ENCODE assay signal across 11 cellular contexts in the genomic region with DNA sequence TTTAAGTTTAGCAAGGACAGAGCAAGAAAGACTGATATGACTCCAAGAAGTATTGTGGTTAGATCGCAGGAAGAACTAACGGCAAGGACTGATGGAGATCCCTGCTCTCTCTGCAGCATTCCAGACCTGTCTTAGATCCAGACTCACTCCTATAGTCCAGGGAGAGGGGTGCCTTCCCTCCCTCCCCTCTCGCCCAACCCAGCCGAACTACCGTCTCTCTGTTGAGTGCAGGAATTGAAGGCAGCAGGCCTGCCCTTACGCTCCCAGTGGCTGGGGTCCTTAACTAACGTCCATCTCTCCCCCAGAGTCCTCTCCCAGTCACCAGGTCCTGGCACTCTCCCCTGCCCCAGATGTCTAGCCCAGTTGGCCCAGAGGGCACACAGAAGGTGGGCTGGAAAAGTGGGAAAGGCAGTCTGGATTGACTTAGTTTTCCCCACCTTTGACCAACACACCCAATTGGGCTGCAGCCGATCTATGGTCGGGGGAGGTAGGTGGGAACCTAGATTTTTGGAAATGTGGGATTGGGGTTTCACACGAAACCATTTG. TPM values are rescaled to one million over a fixed set of nuclear protein-coding genes. Genes with fewer than 3 reads are reported as not detected.
A peak's percentile ranks its signal among the peaks of the same experiment; 100 is the strongest.
DNase-seq lines count a peak whose midpoint lies in the region; ATAC-seq and TF ChIP-seq lines count a peak whose summit lies in the region.
"Had no signal": no experiment of that assay in that cellular context is flagged by ENCODE, and none has a peak within 500 bp of the region (broad histone marks: within the 10 kb centered on the region; RNA-seq: fewer than 3 reads in every experiment).

No MANE protein-coding gene starts in this region.

- no peaks in the 10 kb centered on the region for H3K9me3 ChIP-seq in iPS-15b (ENCODE audit: control insufficient read depth, insufficient read depth, low read length)
- H3K9me3 ChIP-seq in smooth muscle cell (replicated peaks; ENCODE audit: low read depth) = no peaks in the 10 kb centered on the region
- no peaks in the 10 kb centered on the region for H3K9me3 ChIP-seq in body of pancreas

- H3K79me2 ChIP-seq in smooth muscle cell (ENCODE audit: low read depth) = peaks cover 12% of the 10 kb centered on the region

- peak; percentile 66 for DNase-seq in NCI-H82 (lab: John Stamatoyannopoulos, UW)
- DNase-seq in NCI-H82 treated with DMSO at 0.1 percent for 48 hours (lab: John Stamatoyannopoulos, UW; ENCODE audit: unreplicated experiment) = no peak
- no peak for DNase-seq in activated B cell treated with CpG ODN at 0.5 μM for 24 hours
- no peak for DNase-seq in smooth muscle cell (lab: John Stamatoyannopoulos, UW; ENCODE audit: unreplicated experiment)
- DNase-seq in medulla oblongata (ENCODE audit: extremely low spot score) = no peak
- no peak for DNase-seq in DMS153 (lab: John Stamatoyannopoulos, UW)
- DNase-seq in body of pancreas = no peak
- DNase-seq: activated CD8-positive, alpha-beta memory T cell treated with anti-CD3 and anti-CD28 coated beads, Interleukin-2, amount 10 ng/mL, durations not matched to agents 7 days and 5 days; NCI-H345; SW 1271 had no signal

- peak overlapping the region; percentile 41 for H3K4me3 Mint-ChIP-seq in activated B cell treated with CpG ODN at 0.5 μM for 24 hours
- H3K4me3 Mint-ChIP-seq: activated CD8-positive, alpha-beta memory T cell treated with anti-CD3 and anti-CD28 coated beads, Interleukin-2, amount 10 ng/mL, durations not matched to agents 7 days and 5 days had no signal

- peaks cover 4% of the 10 kb centered on the region for H3F3A ChIP-seq in smooth muscle cell (ENCODE audit: low read depth)

- ATAC-seq in activated B cell treated with CpG ODN at 0.5 μM for 24 hours (ENCODE audit: low read depth) = no peak
- ATAC-seq in body of pancreas = no peak
- ATAC-seq: activated CD8-positive, alpha-beta memory T cell treated with anti-CD3 and anti-CD28 coated beads, Interleukin-2, amount 10 ng/mL, durations not matched to agents 7 days and 5 days had no signal

- WGBS in smooth muscle cell (ENCODE audit: low lambda C conversion rate) = 30% methylated on average over 10 of the region's 10 CpGs
- WGBS in body of pancreas, 2 donors = 53% methylated on average over 8 to 10 of the region's 10 CpGs

- H3K27ac Mint-ChIP-seq in activated B cell treated with CpG ODN at 0.5 μM for 24 hours = no peak overlapping the region
- H3K27ac Mint-ChIP-seq: activated CD8-positive, alpha-beta memory T cell treated with anti-CD3 and anti-CD28 coated beads, Interleukin-2, amount 10 ng/mL, durations not matched to agents 7 days and 5 days had no signal

- intact Hi-C loops in activated B cell treated with CpG ODN at 0.5 μM for 24 hours (cut with micrococcal nuclease) = no loop called here
- intact Hi-C loops in body of pancreas (cut with DNase I) = no loop called here

- H3K9ac ChIP-seq in iPS-15b (ENCODE audit: low read depth, low read length) = peak overlapping the region; percentile 5
- H3K9ac ChIP-seq in smooth muscle cell (ENCODE audit: low read depth) = peak overlapping the region; percentile 39

- H3K27ac ChIP-seq in smooth muscle cell (ENCODE audit: low read depth) (peak overlapping the region; percentile 68), body of pancreas (no peak overlapping the region)

- H3K36me3 Mint-ChIP-seq in activated B cell treated with CpG ODN at 0.5 μM for 24 hours (ENCODE audit: low read depth) = no peaks in the 10 kb centered on the region
- H3K36me3 Mint-ChIP-seq: activated CD8-positive, alpha-beta memory T cell treated with anti-CD3 and anti-CD28 coated beads, Interleukin-2, amount 10 ng/mL, durations not matched to agents 7 days and 5 days had no signal

- peak overlapping the region; percentile 91 for H3K4me2 ChIP-seq in smooth muscle cell

- no peak for TF ChIP-seq POLR2A in body of pancreas (IDR thresholded peaks at IDR 0.05)

- no peak overlapping the region for H2AFZ ChIP-seq in smooth muscle cell (ENCODE audit: low read depth)

- CTCF ChIA-PET in activated B cell treated with CpG ODN at 0.5 μM for 24 hours (lab: Charles Lee) = interaction anchor here (0.7 to 2.0 kb wide), 3 partner anchors 15 to 28 kb away, joined by 3 to 6 read pairs (median 6); no protein-coding TSS in a partner anchor

- H3K27me3 ChIP-seq in iPS-15b (ENCODE audit: control insufficient read depth, insufficient read depth, low read length) = peaks cover 11% of the 10 kb centered on the region
- H3K27me3 ChIP-seq in smooth muscle cell (ENCODE audit: low read depth) = no peaks in the 10 kb centered on the region
- peaks cover 0 to 6% of the 10 kb centered on the region in 2 donors for H3K27me3 ChIP-seq in body of pancreas

- peaks cover 28% of the 10 kb centered on the region for H3K4me1 Mint-ChIP-seq in activated B cell treated with CpG ODN at 0.5 μM for 24 hours

- H3K4me3 ChIP-seq in iPS-15b (ENCODE audit: low read depth, low read length) = peak overlapping the region; percentile 85
- peak overlapping the region; percentile 54 for H3K4me3 ChIP-seq in smooth muscle cell
- H3K4me3 ChIP-seq in body of pancreas = no peak overlapping the region

- H3K4me1 ChIP-seq in iPS-15b (ENCODE audit: control insufficient read depth, insufficient read depth, low read length) (peaks cover 20% of the 10 kb centered on the region), smooth muscle cell (ENCODE audit: low read depth) (peaks cover 43% of the 10 kb centered on the region), body of pancreas (peaks cover 32% of the 10 kb centered on the region)

- POLR2A ChIA-PET in activated B cell treated with CpG ODN at 0.5 μM for 24 hours (lab: Charles Lee) = interaction anchor here (1.4 to 1.6 kb wide), 2 partner anchors 21 to 24 kb away, joined by 3 to 6 read pairs; partner anchors contain the start of gene METTL25B

- H3K27me3 Mint-ChIP-seq in activated B cell treated with CpG ODN at 0.5 μM for 24 hours = peaks cover 32% of the 10 kb centered on the region

- peaks cover 43% of the 10 kb centered on the region for H4K20me1 ChIP-seq in smooth muscle cell (ENCODE audit: low read depth)

- no peaks in the 10 kb centered on the region for H3K9me3 Mint-ChIP-seq in activated B cell treated with CpG ODN at 0.5 μM for 24 hours

- TF ChIP-seq CTCF in activated B cell treated with CpG ODN at 0.5 μM for 24 hours (IDR thresholded peaks at IDR 0.05) (no peak), smooth muscle cell (IDR thresholded peaks at IDR 0.05; ENCODE audit: borderline replicate concordance, insufficient read depth, poor library complexity, severe bottlenecking) (no peak), body of pancreas (IDR thresholded peaks at IDR 0.05) (no peak)

- peaks cover 22% of the 10 kb centered on the region for H3K36me3 ChIP-seq in iPS-15b (ENCODE audit: control insufficient read depth, insufficient read depth, low read length)
- H3K36me3 ChIP-seq in smooth muscle cell (ENCODE audit: low read depth) = no peaks in the 10 kb centered on the region
- no peaks in the 10 kb centered on the region for H3K36me3 ChIP-seq in body of pancreas (replicated peaks in 1 of 2; ENCODE audit: insufficient read depth in 1 of 2, low read depth in 2 of 2)

RNA-seq across cellular contexts. Expression of gene CRABP2, which starts 1.1 kb away (rescaled TPM):
- 0.55 and 0.66 TPM in 2 replicates for total RNA-seq in activated B cell treated with CpG ODN at 0.5 μM for 24 hours
- 69.4 and 86.6 TPM in 2 replicates for total RNA-seq in smooth muscle cell
- polyA plus RNA-seq in smooth muscle cell = 145 and 277 TPM in 2 replicates
- total RNA-seq in body of pancreas = 1 to 10 TPM in 1 of 2 donors, under 1 TPM in 1; 0.99 to 3.6 TPM

RNA-seq across cellular contexts. Expression of gene METTL25B, which starts 24.0 kb away (rescaled TPM):
- total RNA-seq in activated B cell treated with CpG ODN at 0.5 μM for 24 hours (54.5 and 56.7 TPM in 2 replicates), smooth muscle cell (5.4 and 11.0 TPM in 2 replicates), body of pancreas (10 to 100 TPM; 14.5 to 68.2 TPM)
- polyA plus RNA-seq in smooth muscle cell = 17.5 and 21.7 TPM in 2 replicates

RNA-seq across cellular contexts. Expression of gene ISG20L2, which starts 24.3 kb away (rescaled TPM):
- total RNA-seq in activated B cell treated with CpG ODN at 0.5 μM for 24 hours (50.8 and 53.0 TPM in 2 replicates), smooth muscle cell (13.8 and 20.3 TPM in 2 replicates), body of pancreas (10 to 100 TPM; 11.9 to 14.3 TPM)
- 17.4 and 19.2 TPM in 2 replicates for polyA plus RNA-seq in smooth muscle cell

RNA-seq across cellular contexts. Expression of gene NES, which starts 27.0 kb away (rescaled TPM):
- not detected in 2 replicates for total RNA-seq in activated B cell treated with CpG ODN at 0.5 μM for 24 hours
- 27.1 and 28.5 TPM in 2 replicates for total RNA-seq in smooth muscle cell
- polyA plus RNA-seq in smooth muscle cell = 11.3 and 23.3 TPM in 2 replicates
- 10 to 100 TPM in 1 of 2 donors, 1 to 10 TPM in 1; 4.2 to 12.2 TPM for total RNA-seq in body of pancreas
- total RNA-seq: activated CD8-positive, alpha-beta memory T cell treated with anti-CD3 and anti-CD28 coated beads, Interleukin-2, amount 10 ng/mL, durations not matched to agents 7 days and 5 days had no signal

RNA-seq across cellular contexts. Expression of gene MRPL24, which starts 36.6 kb away (rescaled TPM):
- total RNA-seq in activated B cell treated with CpG ODN at 0.5 μM for 24 hours (65.8 and 83.7 TPM in 2 replicates), smooth muscle cell (16.5 and 29.3 TPM in 2 replicates), body of pancreas (10 to 100 TPM; 25.2 to 62.0 TPM)
- 68.6 and 79.6 TPM in 2 replicates for polyA plus RNA-seq in smooth muscle cell

Comparison
In these comparisons a context has a peak if more than half of its experiments do, and no peak if none do; other contexts are left out.
1. H3K4me3 ChIP-seq: peak in iPS-15b (single experiment) and smooth muscle cell (single experiment); none in body of pancreas (0 of 2).
2. RNA of gene CRABP2, which starts 1.1 kb away (total RNA-seq): 69.4 to 86.6 TPM in smooth muscle cell; 0.99 to 3.6 TPM in body of pancreas and 0.55 to 0.66 TPM in activated B cell treated with CpG ODN at 0.5 μM for 24 hours; every median in the first group is over 10 times any median in the second.